In the genomic region with DNA sequence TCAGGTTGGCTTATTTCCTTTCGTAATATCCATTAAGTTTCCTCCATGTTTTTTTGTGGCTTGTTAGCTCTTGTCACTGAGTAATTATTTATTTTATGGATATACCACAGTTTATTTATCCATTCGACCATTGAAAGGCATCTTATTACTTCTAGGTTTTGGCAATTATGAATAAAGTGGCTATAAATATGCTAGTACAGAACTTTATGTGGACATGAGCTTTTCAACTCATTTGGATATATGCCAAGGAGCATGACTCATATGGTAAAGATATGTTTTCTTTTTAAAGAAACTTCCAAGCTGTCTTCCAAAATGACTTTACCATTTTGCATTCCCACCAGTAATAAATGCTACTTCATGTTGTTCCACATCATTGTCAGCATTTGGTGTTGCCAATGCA, we compare ENCODE assay signal across 23 cellular contexts.
A peak's percentile ranks its signal among the peaks of the same experiment; 100 is the strongest.
DNase-seq lines count a peak whose midpoint lies in the region; ATAC-seq and TF ChIP-seq lines count a peak whose summit lies in the region.
"Had no signal": no experiment of that assay in that cellular context is flagged by ENCODE, and none has a peak within 500 bp of the region (broad histone marks: within the 10 kb centered on the region; RNA-seq: fewer than 3 reads in every experiment).

No MANE protein-coding gene starts in this region.

- intact Hi-C loops in left cardiac atrium (cut with DNase I), result no loop called here

- H3K36me3 Mint-ChIP-seq in CD8-positive, alpha-beta memory T cell, result no peaks in the 10 kb centered on the region
- H3K36me3 Mint-ChIP-seq: naive thymus-derived CD8-positive, alpha-beta T cell had no signal

- H3K27me3 ChIP-seq in CD8-positive, alpha-beta memory T cell (ENCODE audit: insufficient read depth, low read length, poor library complexity, severe bottlenecking), result no peaks in the 10 kb centered on the region
- H3K27me3 ChIP-seq: vagina had no signal

- CTCF ChIA-PET in CD8-positive, alpha-beta memory T cell (lab: Charles Lee), result no interaction called here

- no peak overlapping the region for H3K27ac ChIP-seq in CD8-positive, alpha-beta memory T cell (ENCODE audit: low read depth, low read length)
- H3K27ac ChIP-seq: parathyroid adenoma, skin epidermis, vagina had no signal

- ATAC-seq in HG03097 (IDR thresholded peaks at IDR 0.05; ENCODE audit: low FRiP score, unreplicated experiment) (no peak), left cardiac atrium (no peak)
- ATAC-seq: activated T-helper 17 cell treated with anti-CD3 and anti-CD28 coated beads, Interleukin-2, amount 50 U/mL, for 72 hours; HepG2; naive thymus-derived CD8-positive, alpha-beta T cell had no signal

- H3K27ac Mint-ChIP-seq in CD8-positive, alpha-beta memory T cell, result no peak overlapping the region
- H3K27ac Mint-ChIP-seq: activated T-helper 17 cell treated with anti-CD3 and anti-CD28 coated beads, Interleukin-2, amount 50 U/mL, for 72 hours; naive thymus-derived CD8-positive, alpha-beta T cell; T-helper 1 cell treated with Interleukin-12 subunit alpha and Interleukin-12 subunit beta and Interleukin-4 antibody, amounts not matched to agents 30 μg/mL and 1 μg/mL, for 36 hours had no signal

- peak; percentile 0 for DNase-seq in COLO829 (ENCODE audit: low spot score)
- DNase-seq in H4 (ENCODE audit: low spot score), result peak; percentile 63
- peak; percentile 0 for DNase-seq in amniotic epithelial cell (ENCODE audit: low read depth)
- DNase-seq in fibroblast of the aortic adventitia (ENCODE audit: low read depth), result peak; percentile 52
- no peak for DNase-seq in left cardiac atrium
- no peak for DNase-seq in T-helper 9 cell
- DNase-seq in CD8-positive, alpha-beta memory T cell, result no peak
- DNase-seq: amygdala; GF-D8; glutamatergic neuron; MV-4-11; naive thymus-derived CD8-positive, alpha-beta T cell; NCI-H2171 treated with DMSO at 0.1 percent for 48 hours; stimulated activated CD4-positive, alpha-beta T cell treated with anti-CD3 and anti-CD28 coated beads, Interleukin-4, amount 100 ng/mL, for 4 hours; stimulated activated CD8-positive, alpha-beta memory T cell treated with anti-CD3 and anti-CD28 coated beads, Interleukin-4, amount 100 ng/mL, for 48 hours; substantia nigra had no signal

- peaks cover 0 to 5% of the 10 kb centered on the region in 2 donors for H3K27me3 Mint-ChIP-seq in CD8-positive, alpha-beta memory T cell
- H3K27me3 Mint-ChIP-seq: activated T-helper 17 cell treated with anti-CD3 and anti-CD28 coated beads, Interleukin-2, amount 50 U/mL, for 72 hours; naive thymus-derived CD8-positive, alpha-beta T cell had no signal

- POLR2A ChIA-PET in CD8-positive, alpha-beta memory T cell (lab: Charles Lee), result no interaction called here

- no peaks in the 10 kb centered on the region for H3K9me3 ChIP-seq in CD8-positive, alpha-beta memory T cell (ENCODE audit: low read length)
- H3K9me3 ChIP-seq: vagina had no signal

- no peak for TF ChIP-seq CTCF in fibroblast of the aortic adventitia (IDR thresholded peaks at IDR 0.05; ENCODE audit: insufficient read depth, low read length)

- H3K9me3 Mint-ChIP-seq in CD8-positive, alpha-beta memory T cell, result peaks cover 0 to 4% (median 2%) of the 10 kb centered on the region in 5 donors
- H3K9me3 Mint-ChIP-seq: activated T-helper 17 cell treated with anti-CD3 and anti-CD28 coated beads, Interleukin-2, amount 50 U/mL, for 72 hours; naive thymus-derived CD8-positive, alpha-beta T cell; T-helper 1 cell treated with Interleukin-12 subunit alpha and Interleukin-12 subunit beta and Interleukin-4 antibody, amounts not matched to agents 30 μg/mL and 1 μg/mL, for 36 hours had no signal

- H3K4me1 Mint-ChIP-seq in CD8-positive, alpha-beta memory T cell, result no peaks in the 10 kb centered on the region
- H3K4me1 Mint-ChIP-seq: activated T-helper 17 cell treated with anti-CD3 and anti-CD28 coated beads, Interleukin-2, amount 50 U/mL, for 72 hours; naive thymus-derived CD8-positive, alpha-beta T cell had no signal

- no peak overlapping the region for H3K4me3 ChIP-seq in fibroblast of the aortic adventitia (ENCODE audit: low read depth, low read length)
- no peak overlapping the region for H3K4me3 ChIP-seq in CD8-positive, alpha-beta memory T cell (ENCODE audit: low read length)
- H3K4me3 ChIP-seq: skin epidermis, vagina had no signal

- H3K4me1 ChIP-seq in CD8-positive, alpha-beta memory T cell (ENCODE audit: insufficient read depth, low read length), result no peaks in the 10 kb centered on the region
- H3K4me1 ChIP-seq: parathyroid adenoma, vagina had no signal

- H3K36me3 ChIP-seq in CD8-positive, alpha-beta memory T cell (ENCODE audit: insufficient read depth, low read length), result no peaks in the 10 kb centered on the region
- H3K36me3 ChIP-seq: vagina had no signal

- no peak overlapping the region for H3K4me3 Mint-ChIP-seq in CD8-positive, alpha-beta memory T cell
- H3K4me3 Mint-ChIP-seq: activated T-helper 17 cell treated with anti-CD3 and anti-CD28 coated beads, Interleukin-2, amount 50 U/mL, for 72 hours; naive thymus-derived CD8-positive, alpha-beta T cell; T-helper 1 cell treated with Interleukin-12 subunit alpha and Interleukin-12 subunit beta and Interleukin-4 antibody, amounts not matched to agents 30 μg/mL and 1 μg/mL, for 36 hours had no signal

Comparison
In these comparisons a context has a peak if more than half of its experiments do, and no peak if none do; other contexts are left out.
1. DNase-seq: peak in COLO829 (single experiment), H4 (single experiment), amniotic epithelial cell (single experiment) and fibroblast of the aortic adventitia (single experiment); none in left cardiac atrium (single experiment), T-helper 9 cell (single experiment) and CD8-positive, alpha-beta memory T cell (0 of 5).